Comparison of ENCODE assay signal across 8 cellular contexts in the genomic region with DNA sequence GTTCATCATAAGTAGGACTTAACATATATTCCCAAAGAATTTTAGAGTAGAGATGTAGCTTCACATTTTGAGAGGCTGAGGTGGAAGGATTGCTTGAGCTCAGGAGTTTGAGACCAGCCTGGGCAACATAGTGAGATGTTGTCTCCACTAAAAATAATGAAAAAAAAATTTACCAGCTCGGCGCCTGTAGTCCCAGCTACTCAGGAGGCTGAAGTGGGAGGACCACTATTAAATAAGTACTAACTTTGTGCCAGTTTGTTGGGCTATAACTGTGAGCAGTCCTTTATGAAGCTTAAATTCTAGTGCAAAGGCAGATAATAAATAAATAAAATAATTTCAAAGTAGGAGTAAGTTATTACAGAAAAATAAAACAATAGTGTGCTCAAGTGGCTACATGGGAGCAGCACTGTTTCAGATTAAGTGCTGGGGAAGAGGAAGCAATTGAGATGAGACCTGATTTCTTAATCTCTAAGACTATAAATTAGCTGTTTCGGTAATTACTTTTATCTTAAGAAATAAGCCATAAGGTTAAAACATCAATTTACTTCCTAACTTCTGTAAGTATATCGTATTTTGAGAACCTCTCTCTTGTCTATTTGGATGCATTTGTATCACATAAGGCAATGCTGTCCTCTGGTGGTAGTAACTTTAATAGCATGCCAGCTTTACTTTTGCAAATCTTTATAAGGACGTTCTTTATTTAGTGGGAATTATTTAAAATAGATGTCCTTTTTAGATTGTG.
DNase-seq lines count a peak whose midpoint lies in the region; ATAC-seq and TF ChIP-seq lines count a peak whose summit lies in the region.

No MANE protein-coding gene starts in this region.

- TF ChIP-seq CTCF in lung (IDR thresholded peaks at IDR 0.05; ENCODE audit: control extremely low read depth, extremely low read depth) = peak; percentile 89

- H3K9me3 ChIP-seq in lung (ENCODE audit: control insufficient read depth in 2 of 2, insufficient read depth in 1 of 2, low read length in 1 of 2) (no peaks in the 10 kb centered on the region), aorta (ENCODE audit: control insufficient read depth, low read length) (no peaks in the 10 kb centered on the region)

- intact Hi-C loops in aorta (cut with DNase I) = loop anchor here in 1 of 2 donors (5.0 kb wide), 1 partner anchor 189 kb away; the partner anchor contains the start of gene CEP120

- ATAC-seq in GM21381 (IDR thresholded peaks at IDR 0.05; ENCODE audit: unreplicated experiment) (peak; percentile 61), lung (ENCODE audit: insufficient read depth, low FRiP score) (peak; percentile 58), aorta (ENCODE audit: low FRiP score) (peak; percentile 86)

- DNase-seq in SIG-M5 treated with dmso at 0.1 percent for 504 hours (lab: John Stamatoyannopoulos, UW; ENCODE audit: unreplicated experiment) (peak; percentile 60), SIG-M5 (lab: John Stamatoyannopoulos, UW) (no peak), HuH-7.5 (ENCODE audit: low spot score) (peak; percentile 8), SHP77 (lab: John Stamatoyannopoulos, UW) (peak; percentile 4 to 34), dermis microvascular lymphatic vessel endothelial cell (ENCODE audit: low read depth in 2 of 2) (peak; percentile 68 to 75), lung (ENCODE audit: low spot score) (no peak), aorta (no peak)

- H3K4me1 ChIP-seq in lung (ENCODE audit: control insufficient read depth in 2 of 2, insufficient read depth in 2 of 2, low read length in 2 of 2) (peaks cover 0 to 2% of the 10 kb centered on the region in 2 donors), aorta (ENCODE audit: control insufficient read depth in 1 of 2, insufficient read depth in 2 of 2, low read length in 2 of 2) (no peaks in the 10 kb centered on the region)

- H3K4me3 ChIP-seq in lung (no peak overlapping the region), aorta (ENCODE audit: low read length in 2 of 2) (no peak overlapping the region)

- peaks cover 3 to 8% of the 10 kb centered on the region in 2 donors for H3K36me3 ChIP-seq in lung (ENCODE audit: control insufficient read depth in 2 of 2, insufficient read depth in 2 of 2, low read length in 2 of 2)
- no peaks in the 10 kb centered on the region for H3K36me3 ChIP-seq in aorta (ENCODE audit: control insufficient read depth in 1 of 2, insufficient read depth in 2 of 2, low read length in 1 of 2)

- H3K27me3 ChIP-seq in lung (ENCODE audit: control insufficient read depth, insufficient read depth) (no peaks in the 10 kb centered on the region), aorta (ENCODE audit: control insufficient read depth in 1 of 2, insufficient read depth in 2 of 2, low read length in 1 of 2) (no peaks in the 10 kb centered on the region)

- 41 to 54% methylated on average over 5 of the region's 5 CpGs for WGBS in lung, 2 donors
- 23 to 25% methylated on average over 5 of the region's 5 CpGs for WGBS in aorta, 2 donors

- H3K27ac ChIP-seq in lung (ENCODE audit: low read depth in 1 of 2, low read length in 1 of 2) (no peak overlapping the region), aorta (ENCODE audit: low read depth in 1 of 2, low read length in 2 of 2) (no peak overlapping the region)

Comparison
In these comparisons a context has a peak if more than half of its experiments do, and no peak if none do; other contexts are left out.
1. DNase-seq: peak in SIG-M5 treated with dmso at 0.1 percent for 504 hours (single experiment), HuH-7.5 (single experiment), SHP77 (2 of 2) and dermis microvascular lymphatic vessel endothelial cell (2 of 2); none in SIG-M5 (single experiment), lung (single experiment) and aorta (0 of 2).
2. Peak in every context shown above with its lines, with median percentiles within 50 percentile points of each other: ATAC-seq.